Comparison of ENCODE assay signal across 1 cellular context in genomic region chr5:150256416-150257064, GRCh38.
TF ChIP-seq lines count a peak whose summit lies in the region.

No MANE protein-coding gene starts in this region.

TF ChIP-seq in neural cell, 6 proteins besides CTCF, POLR2A, EP300 and RAD21:
- TF ChIP-seq REST (IDR thresholded peaks at IDR 0.05; ENCODE audit: borderline replicate concordance) (no peak), EZH2 (IDR thresholded peaks at IDR 0.05; ENCODE audit: borderline replicate concordance, insufficient read depth, low read length, poor library complexity, severe bottlenecking) (no peak), SMC3 (conservative IDR thresholded peaks at IDR 0.05; ENCODE audit: poor library complexity) (no peak), MXI1 (conservative IDR thresholded peaks at IDR 0.05; ENCODE audit: poor library complexity, severe bottlenecking) (no peak), POLR2AphosphoS5 (IDR thresholded peaks at IDR 0.05) (no peak), TAF1 (IDR thresholded peaks at IDR 0.05; ENCODE audit: low read depth) (no peak)
